Comparison of ENCODE assay signal across 11 cellular contexts in the genomic region with DNA sequence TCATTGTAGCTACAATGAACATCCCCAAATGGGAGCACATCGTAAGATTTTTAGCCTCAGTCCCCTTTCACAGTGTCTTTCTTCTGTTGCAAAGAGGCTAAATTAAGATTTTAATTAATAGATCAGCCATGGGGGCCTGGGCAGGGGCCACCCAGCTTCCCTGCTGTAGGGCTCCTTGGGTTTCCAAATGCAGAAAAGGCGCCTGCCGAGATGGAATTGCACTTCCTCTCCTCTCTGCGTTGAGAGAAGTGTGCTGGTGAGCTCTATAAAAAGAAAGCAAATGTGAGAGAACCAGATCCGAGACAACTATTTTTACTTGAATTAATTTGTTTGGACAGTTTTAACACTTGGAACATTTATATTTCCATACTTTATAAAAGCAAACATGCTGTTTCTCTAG.
DNase-seq lines count a peak whose midpoint lies in the region; ATAC-seq and TF ChIP-seq lines count a peak whose summit lies in the region.
"Had no signal": no experiment of that assay in that cellular context is flagged by ENCODE, and none has a peak within 500 bp of the region (broad histone marks: within the 10 kb centered on the region; RNA-seq: fewer than 3 reads in every experiment).

No MANE protein-coding gene starts in this region.

- no peak for TF ChIP-seq CTCF in BE2C (IDR thresholded peaks at IDR 0.05; ENCODE audit: low read depth, low read length)
- no peak for TF ChIP-seq CTCF in VCaP (conservative IDR thresholded peaks at IDR 0.05)

- H3K4me1 ChIP-seq in BE2C (peaks cover 7% of the 10 kb centered on the region), rectal smooth muscle tissue (ENCODE audit: control insufficient read depth, insufficient read depth, low read length) (peaks cover 29% of the 10 kb centered on the region)

- H3K9ac ChIP-seq in rectal smooth muscle tissue (ENCODE audit: low read length): no peak overlapping the region

- H3K4me3 ChIP-seq in BE2C (ENCODE audit: low read depth, low read length): peak overlapping the region; percentile 20
- H3K4me3 ChIP-seq in rectal smooth muscle tissue (ENCODE audit: low read length): peak overlapping the region; percentile 4

- intact Hi-C loops in left ventricle myocardium superior (cut with micrococcal nuclease): no loop called here

- H3K9me3 ChIP-seq in BE2C: no peaks in the 10 kb centered on the region

- no peak for DNase-seq in BE2C
- peak; percentile 34 for DNase-seq in left ventricle myocardium superior
- DNase-seq in NCI-H524 treated with DMSO at 0.1 percent for 48 hours (lab: John Stamatoyannopoulos, UW): no peak
- DNase-seq in DMS114 treated with DMSO at 0.1 percent for 48 hours (lab: John Stamatoyannopoulos, UW; ENCODE audit: unreplicated experiment): no peak
- no peak for DNase-seq in NCI-H2196 treated with DMSO at 0.1 percent for 48 hours (lab: John Stamatoyannopoulos, UW; ENCODE audit: unreplicated experiment)
- DNase-seq: activated CD8-positive, alpha-beta memory T cell treated with anti-CD3 and anti-CD28 coated beads, Interleukin-2, amount 50 U/mL, for 4 hours; amniotic stem cell; small intestine had no signal

- H3K36me3 ChIP-seq in BE2C: no peaks in the 10 kb centered on the region
- H3K36me3 ChIP-seq in rectal smooth muscle tissue (ENCODE audit: control insufficient read depth, insufficient read depth, low read length): no peaks in the 10 kb centered on the region

- H3K27ac ChIP-seq in VCaP (peak overlapping the region; percentile 62), rectal smooth muscle tissue (ENCODE audit: low read depth, low read length) (peak overlapping the region; percentile 78)

- ATAC-seq in left ventricle myocardium superior (no peak), HG02840 (IDR thresholded peaks at IDR 0.05; ENCODE audit: low FRiP score, unreplicated experiment) (no peak)

- H3K27me3 ChIP-seq in BE2C (no peaks in the 10 kb centered on the region), rectal smooth muscle tissue (ENCODE audit: control insufficient read depth, insufficient read depth, low read length) (no peaks in the 10 kb centered on the region)
